In genomic region chr9:8816361-8816760, GRCh38 we compare ENCODE assay signal across 15 cellular contexts.
DNase-seq lines count a peak whose midpoint lies in the region; ATAC-seq lines count a peak whose summit lies in the region.
"Had no signal": no experiment of that assay in that cellular context is flagged by ENCODE, and none has a peak within 500 bp of the region (broad histone marks: within the 10 kb centered on the region; RNA-seq: fewer than 3 reads in every experiment).

No MANE protein-coding gene starts in this region.

- in situ Hi-C loops in HAP-1 (cut with MboI; ENCODE audit: low sequenced_read_pairs), result no loop called here

- H3K4me1 ChIP-seq in BLaER1 (peaks cover 9% of the 10 kb centered on the region), HAP-1 (peaks cover 19% of the 10 kb centered on the region), iPS DF 6.9 (ENCODE audit: control insufficient read depth, insufficient read depth, low read length) (no peaks in the 10 kb centered on the region)
- H3K4me1 ChIP-seq: left lung had no signal

- WGBS in iPS DF 6.9 (ENCODE audit: insufficient coverage, insufficient read length), result no CpG with 5 or more reads among the region's 2 CpGs

- H3K4me3 ChIP-seq in BLaER1, result no peak overlapping the region
- no peak overlapping the region for H3K4me3 ChIP-seq in HAP-1
- H3K4me3 ChIP-seq in iPS DF 6.9 (ENCODE audit: low read length), result no peak overlapping the region
- H3K4me3 ChIP-seq: GM23248, left lung had no signal

- no peak overlapping the region for H3K27ac ChIP-seq in BLaER1
- H3K27ac ChIP-seq in iPS DF 6.9 (ENCODE audit: low read length), result no peak overlapping the region
- H3K27ac ChIP-seq: GM23248, left lung had no signal

- H3K9me3 ChIP-seq in BLaER1, result no peaks in the 10 kb centered on the region
- H3K9me3 ChIP-seq in HAP-1, result no peaks in the 10 kb centered on the region
- no peaks in the 10 kb centered on the region for H3K9me3 ChIP-seq in iPS DF 6.9 (ENCODE audit: control insufficient read depth, insufficient read depth, low read length)
- H3K9me3 ChIP-seq: left lung had no signal

- H3K4me2 ChIP-seq in BLaER1, result peak overlapping the region; percentile 20

- H3K27me3 ChIP-seq in BLaER1 (no peaks in the 10 kb centered on the region), HAP-1 (ENCODE audit: low read depth) (no peaks in the 10 kb centered on the region), iPS DF 6.9 (ENCODE audit: control insufficient read depth, insufficient read depth, low read length) (no peaks in the 10 kb centered on the region)
- H3K27me3 ChIP-seq: left lung had no signal

- H3K36me3 ChIP-seq in BLaER1 (no peaks in the 10 kb centered on the region), HAP-1 (replicated peaks) (0 out of 2 replicates have a peak, but pooled peaks cover 2% of the 10 kb centered on the region), iPS DF 6.9 (ENCODE audit: control insufficient read depth, insufficient read depth, low read length) (no peaks in the 10 kb centered on the region)
- H3K36me3 ChIP-seq: left lung had no signal

- DNase-seq in HAP-1 (ENCODE audit: low spot score in 2 of 2) (peak; percentile 76 to 83), NCI-H748 (lab: John Stamatoyannopoulos, UW; ENCODE audit: unreplicated experiment) (peak; percentile 94), iPS DF 6.9 (ENCODE audit: low read depth, low spot score) (peak; percentile 31), epidermal melanocyte (ENCODE audit: insufficient read length, low spot score) (no peak)
- DNase-seq: activated CD4-positive, alpha-beta T cell treated with anti-CD3 and anti-CD28 coated beads for 36 hours; activated T-cell treated with anti-CD3 and anti-CD28 coated beads, Interleukin-2, amount 50 U/mL, for 4 hours; GM23248; left lung; stimulated activated naive CD8-positive, alpha-beta T cell treated with anti-CD3 and anti-CD28 coated beads, Interleukin-15, Interleukin-2, amounts not matched to agents 100 U/mL and 50 U/mL, for 24 hours; T-cell had no signal

- no peak overlapping the region for H3K9ac ChIP-seq in BLaER1
- H3K9ac ChIP-seq: GM23248 had no signal

- H4K20me1 ChIP-seq in BLaER1, result no peaks in the 10 kb centered on the region

- ATAC-seq in activated CD4-positive, CD25-positive, alpha-beta regulatory T cell treated with anti-CD3 and anti-CD28 coated beads, Interleukin-2, amount 50 U/mL, for 24 hours, result no peak
- no peak for ATAC-seq in HG03108 (IDR thresholded peaks at IDR 0.05; ENCODE audit: unreplicated experiment)
- no peak for ATAC-seq in GM18858 (IDR thresholded peaks at IDR 0.05; ENCODE audit: unreplicated experiment)
- ATAC-seq: activated CD4-positive, alpha-beta T cell treated with anti-CD3 and anti-CD28 coated beads for 36 hours; activated T-cell treated with anti-CD3 and anti-CD28 coated beads, Interleukin-2, amount 50 U/mL, for 4 hours; left lung; natural killer cell treated with Interleukin-12 subunit alpha and Interleukin-12 subunit beta and Interleukin-15 and Interleukin-18, amount 100 ng/mL, for 72 hours; stimulated activated naive CD8-positive, alpha-beta T cell treated with anti-CD3 and anti-CD28 coated beads, Interleukin-15, Interleukin-2, amounts not matched to agents 100 U/mL and 50 U/mL, for 24 hours; T-cell had no signal
